ENCODE assay signal across 1 cellular context in genomic region chr13:30049692-30050091, GRCh38.
TF ChIP-seq lines count a peak whose summit lies in the region.

No MANE protein-coding gene starts in this region.

TF ChIP-seq in K562, 482 proteins besides CTCF, POLR2A, EP300 and RAD21 (continued from another document):
- TF ChIP-seq MEIS2 (IDR thresholded peaks at IDR 0.05; ENCODE audit: partially characterized antibody): peak; percentile 91
- TF ChIP-seq SOX6 (IDR thresholded peaks at IDR 0.05): 0 out of 2 replicates have a peak, but pooled peaks have one; percentile 17
- TF ChIP-seq RCOR1 (IDR thresholded peaks at IDR 0.05; ENCODE audit: borderline replicate concordance in 1 of 2, low read depth in 2 of 2, low read length in 2 of 2): 0 out of 4 replicates have a peak, but pooled peaks of 1 of the 2 experiments have one; percentile 5
- peak; percentile 82 for TF ChIP-seq FOSL1 (tag; conservative IDR thresholded peaks at IDR 0.05)
- no peak for TF ChIP-seq E2F8 (IDR thresholded peaks at IDR 0.05; ENCODE audit: low read depth, partially characterized antibody)
- no peak for TF ChIP-seq RBM25 (IDR thresholded peaks at IDR 0.05; ENCODE audit: low read depth, low read length, severe bottlenecking)
- no peak for TF ChIP-seq THAP7 (CRISPR knock-in tag; IDR thresholded peaks at IDR 0.05)
- no peak for TF ChIP-seq HEY1 (CRISPR knock-in tag; IDR thresholded peaks at IDR 0.05; ENCODE audit: borderline replicate concordance)
- peak; percentile 70 for TF ChIP-seq JUND (IDR thresholded peaks at IDR 0.05; ENCODE audit: borderline replicate concordance, low read depth, low read length)
- peak; percentile 59; the same call in 1 of the 3 replicates for TF ChIP-seq JUND (tag; IDR thresholded peaks at IDR 0.05; ENCODE audit: borderline replicate concordance, low read depth, low read length)
- TF ChIP-seq NCOA1 (IDR thresholded peaks at IDR 0.05; ENCODE audit: low read depth): no peak
- no peak for TF ChIP-seq PHB2 (IDR thresholded peaks at IDR 0.05; ENCODE audit: low read depth)
- no peak for TF ChIP-seq HMBOX1 (IDR thresholded peaks at IDR 0.05)
- no peak for TF ChIP-seq ZNF766 (CRISPR knock-in tag; conservative IDR thresholded peaks at IDR 0.05)
- TF ChIP-seq ATF3 (IDR thresholded peaks at IDR 0.05): peak; percentile 14; the same call in 1 of the 2 replicates
- no peak for TF ChIP-seq ATF3 (CRISPR knock-in tag; conservative IDR thresholded peaks at IDR 0.05)
TF ChIP-seq in K562: peak in this region for 8.
